Comparison of ENCODE assay signal across 12 cellular contexts in the genomic region with DNA sequence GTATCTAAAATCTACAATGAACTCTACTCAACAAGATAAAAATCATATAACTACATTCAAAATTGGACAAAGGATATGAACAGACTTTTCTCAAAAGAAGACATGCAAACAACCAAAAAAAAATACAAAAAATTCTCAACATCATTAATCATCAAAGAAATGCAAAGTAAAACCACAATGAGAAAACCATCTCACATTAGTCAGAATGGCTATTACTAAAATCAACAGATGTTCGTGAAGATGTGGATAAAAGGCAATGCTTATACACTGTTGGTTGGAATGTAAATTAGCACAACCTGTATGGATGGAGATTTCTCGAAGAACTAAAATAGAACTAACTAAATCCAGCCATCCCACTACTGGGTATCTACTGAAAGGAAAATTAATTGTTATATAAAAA.
"Had no signal": no experiment of that assay in that cellular context is flagged by ENCODE, and none has a peak within 500 bp of the region (broad histone marks: within the 10 kb centered on the region; RNA-seq: fewer than 3 reads in every experiment).

No MANE protein-coding gene starts in this region.

- H3K9me3 Mint-ChIP-seq: GM23338 had no signal

- H3K9ac ChIP-seq: KMS-11 had no signal

- H2AFZ ChIP-seq: GM23338 had no signal

- H3K4me1 ChIP-seq: HAP-1 had no signal

- FAIRE-seq: H1, HepG2 had no signal

- H3K27me3 Mint-ChIP-seq: IgD-negative memory B cell had no signal

- H3K36me3 ChIP-seq: HAP-1 had no signal

- ATAC-seq: GM23338, HCT116, HepG2 had no signal

- DNase-seq: H7, HFFc6, Karpas-422, KBM-7 had no signal

- H3K4me1 Mint-ChIP-seq: GM23338, IgD-negative memory B cell had no signal

- H3K4me3 ChIP-seq: GM23338, HAP-1 had no signal

- H3K4me2 ChIP-seq: GM23338, KMS-11 had no signal

- H3K9me3 ChIP-seq: HAP-1 had no signal

- H3K27ac Mint-ChIP-seq: GM23338, HFFc6, IgD-negative memory B cell had no signal

- H3K36me3 Mint-ChIP-seq: IgD-negative memory B cell had no signal

- H3K4me3 Mint-ChIP-seq: GM23338, HFFc6, IgD-negative memory B cell had no signal

- H3K27ac ChIP-seq: HL-60, KMS-11 had no signal
